Comparison of ENCODE assay signal across 12 cellular contexts in the genomic region with DNA sequence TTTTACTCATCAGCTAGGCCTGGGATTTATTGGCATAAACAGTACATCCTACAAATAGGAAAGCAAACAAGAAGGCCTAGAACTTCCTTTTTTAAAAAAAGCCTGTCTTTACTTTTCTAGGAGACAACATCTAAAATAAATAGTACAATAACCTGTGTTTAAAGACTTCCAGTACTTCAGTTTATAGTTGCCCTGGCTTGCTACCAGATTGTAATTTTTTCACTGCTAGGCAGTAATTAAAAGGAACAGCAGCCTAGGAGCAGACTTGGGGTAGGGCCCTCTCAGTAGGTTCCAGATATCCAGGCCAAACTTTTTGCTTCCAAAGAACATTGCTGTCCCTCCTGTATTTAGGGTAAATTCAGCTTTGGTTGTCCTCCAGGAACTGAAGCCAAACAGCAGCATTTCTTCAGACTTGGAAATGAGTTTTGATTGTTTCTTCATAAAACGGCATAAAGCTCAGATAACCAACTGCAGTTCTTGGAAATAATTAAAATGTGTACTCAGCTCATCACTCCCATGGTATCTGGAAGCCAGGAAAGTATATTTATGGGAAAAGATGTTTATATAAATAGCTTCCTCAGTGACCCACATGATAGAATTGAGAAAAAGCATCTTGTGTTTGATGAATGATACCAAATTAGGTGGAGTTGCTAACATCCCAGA.
A peak's percentile ranks its signal among the peaks of the same experiment; 100 is the strongest.
DNase-seq lines count a peak whose midpoint lies in the region; ATAC-seq, FAIRE-seq and TF ChIP-seq lines count a peak whose summit lies in the region.
"Had no signal": no experiment of that assay in that cellular context is flagged by ENCODE, and none has a peak within 500 bp of the region (broad histone marks: within the 10 kb centered on the region; RNA-seq: fewer than 3 reads in every experiment).

No MANE protein-coding gene starts in this region.

- H3K9me3 Mint-ChIP-seq in progenitor cell of endocrine pancreas (ENCODE audit: low read depth) = no peaks in the 10 kb centered on the region
- H3K9me3 Mint-ChIP-seq: activated naive CD8-positive, alpha-beta T cell treated with anti-CD3 and anti-CD28 coated beads, Interleukin-2, amount 50 U/mL, for 24 hours; CD14-positive monocyte had no signal

- H3K4me3 Mint-ChIP-seq in progenitor cell of endocrine pancreas (ENCODE audit: low read depth) = no peak overlapping the region
- H3K4me3 Mint-ChIP-seq: activated naive CD8-positive, alpha-beta T cell treated with anti-CD3 and anti-CD28 coated beads, Interleukin-2, amount 50 U/mL, for 24 hours; CD14-positive monocyte had no signal

- peak overlapping the region; percentile 91 for H4K91ac ChIP-seq in IMR-90 (ENCODE audit: insufficient read depth, low read depth, low read length)

- peak overlapping the region; percentile 96 for H3K18ac ChIP-seq in IMR-90 (ENCODE audit: low read depth, low read length)

- no peaks in the 10 kb centered on the region for H3K36me3 ChIP-seq in IMR-90 (ENCODE audit: control insufficient read depth, insufficient read depth, low read length)
- H3K36me3 ChIP-seq in esophagus muscularis mucosa = no peaks in the 10 kb centered on the region
- no peaks in the 10 kb centered on the region for H3K36me3 ChIP-seq in muscle layer of duodenum (ENCODE audit: control insufficient read depth in 1 of 2, insufficient read depth in 2 of 2, low read length in 2 of 2)

- no peak for TF ChIP-seq POLR2A in A549 (IDR thresholded peaks at IDR 0.05; ENCODE audit: low read length)
- TF ChIP-seq POLR2A in IMR-90 (IDR thresholded peaks at IDR 0.05; ENCODE audit: low read depth, low read length) = no peak
- TF ChIP-seq POLR2A in esophagus muscularis mucosa (IDR thresholded peaks at IDR 0.05; ENCODE audit: low read depth) = no peak

- peak overlapping the region; percentile 46 for H2AK5ac ChIP-seq in IMR-90 (ENCODE audit: low read depth, low read length)

- H3K27me3 Mint-ChIP-seq in progenitor cell of endocrine pancreas = peaks cover under 1% of the 10 kb centered on the region

- intact Hi-C loops in IMR-90 (cut with micrococcal nuclease) = loop anchor here (5.0 kb wide), 2 partner anchors 39 to 69 kb away; a partner anchor contains a TSS
- intact Hi-C loops in esophagus muscularis mucosa (cut with DNase I) = no loop called here

- TF ChIP-seq EP300 in A549 (IDR thresholded peaks at IDR 0.05) (no peak), esophagus muscularis mucosa (IDR thresholded peaks at IDR 0.05) (no peak)

- H3K4me2 ChIP-seq in A549 (peak overlapping the region; percentile 30; the same call in 2 of the 3 replicates), IMR-90 (ENCODE audit: low read depth, low read length) (peak overlapping the region; percentile 58; the same call in 1 of the 2 replicates)

- BruUV-seq in IMR-90 (replicated peaks; lab: Mats Ljungman, UMichigan) = no TSS peak

- H4K5ac ChIP-seq in IMR-90 (ENCODE audit: low read depth, low read length) = peak overlapping the region; percentile 93

- peak overlapping the region; percentile 98 for H2BK5ac ChIP-seq in IMR-90 (ENCODE audit: low read depth, low read length, poor library complexity, severe bottlenecking)

- peak overlapping the region; percentile 71 for H3K9ac ChIP-seq in IMR-90 (ENCODE audit: low read depth, low read length)

- peaks cover 0 to 5% of the 10 kb centered on the region in 2 experiments; a peak in 1 of 4 replicates for H3K79me1 ChIP-seq in IMR-90 (ENCODE audit: low read depth in 1 of 2, low read length in 2 of 2)

- peak overlapping the region; percentile 98; the same call in 1 of the 2 replicates for H3K23ac ChIP-seq in IMR-90 (ENCODE audit: low read depth, low read length)

- DNase-seq in A549 (ENCODE audit: low read depth in 1 of 2, low spot score in 1 of 2) (no peak), IMR-90 (peak; percentile 61), esophagus muscularis mucosa (ENCODE audit: extremely low spot score) (no peak), retina (no peak), progenitor cell of endocrine pancreas (ENCODE audit: low spot score, unreplicated experiment) (no peak)
- DNase-seq: activated CD4-positive, alpha-beta T cell treated with anti-CD3 and anti-CD28 coated beads, Interleukin-2, amount 50 U/mL, for 1 hour; activated naive CD8-positive, alpha-beta T cell treated with anti-CD3 and anti-CD28 coated beads, Interleukin-2, amount 50 U/mL, for 24 hours; stimulated activated CD4-positive, alpha-beta T cell treated with anti-CD3 and anti-CD28 coated beads, Interleukin-4, amount 100 ng/mL, for 4 hours had no signal

- H3K27ac Mint-ChIP-seq in progenitor cell of endocrine pancreas = no peak overlapping the region
- H3K27ac Mint-ChIP-seq: activated naive CD8-positive, alpha-beta T cell treated with anti-CD3 and anti-CD28 coated beads, Interleukin-2, amount 50 U/mL, for 24 hours; CD14-positive monocyte had no signal

- TF ChIP-seq RAD21 in A549 (conservative IDR thresholded peaks at IDR 0.05 in 1 of 2, IDR thresholded peaks at IDR 0.05 in 1 of 2) (no peak), IMR-90 (IDR thresholded peaks at IDR 0.05; ENCODE audit: low read length) (no peak)

- H2AFZ ChIP-seq in IMR-90 (replicated peaks; ENCODE audit: low read length, poor library complexity) = no peak overlapping the region

- peak overlapping the region; percentile 48 for H2AK9ac ChIP-seq in IMR-90 (replicated peaks; ENCODE audit: low read depth, low read length, poor library complexity)

- ATAC-seq in A549 = no peak
- peak; percentile 70 for ATAC-seq in IMR-90 (ENCODE audit: low read depth)
- ATAC-seq in HG03521 (IDR thresholded peaks at IDR 0.05; ENCODE audit: unreplicated experiment) = no peak
- ATAC-seq in GM19463 (IDR thresholded peaks at IDR 0.05; ENCODE audit: unreplicated experiment) = no peak
- ATAC-seq: activated naive CD8-positive, alpha-beta T cell treated with anti-CD3 and anti-CD28 coated beads, Interleukin-2, amount 50 U/mL, for 24 hours had no signal

- peak overlapping the region; percentile 96 for H3K4ac ChIP-seq in IMR-90 (ENCODE audit: low read depth, low read length)

- no peak for TF ChIP-seq CTCF in A549 (IDR thresholded peaks at IDR 0.05)
- no peak for TF ChIP-seq CTCF in IMR-90 (conservative IDR thresholded peaks at IDR 0.05; ENCODE audit: low read depth, low read length)
- TF ChIP-seq CTCF in esophagus muscularis mucosa (IDR thresholded peaks at IDR 0.05) = no peak
- TF ChIP-seq CTCF in progenitor cell of endocrine pancreas (IDR thresholded peaks at IDR 0.05; ENCODE audit: unreplicated experiment) = no peak

- H3K4me3 ChIP-seq in A549 (no peak overlapping the region), IMR-90 (ENCODE audit: insufficient read depth, low read depth, low read length) (no peak overlapping the region), esophagus muscularis mucosa (no peak overlapping the region), muscle layer of duodenum (ENCODE audit: low read depth in 1 of 2, low read length in 2 of 2) (no peak overlapping the region)

- H3K9me3 ChIP-seq in A549 = no peaks in the 10 kb centered on the region
- H3K9me3 ChIP-seq in IMR-90 (ENCODE audit: control insufficient read depth, insufficient read depth, low read length) = no peaks in the 10 kb centered on the region
- no peaks in the 10 kb centered on the region for H3K9me3 ChIP-seq in esophagus muscularis mucosa
- no peaks in the 10 kb centered on the region for H3K9me3 ChIP-seq in muscle layer of duodenum (ENCODE audit: control insufficient read depth in 1 of 2, low read length in 2 of 2)

- peak overlapping the region; percentile 99 for H2BK120ac ChIP-seq in IMR-90 (ENCODE audit: low read depth, low read length)

- FAIRE-seq in A549 (lab: Jason Lieb, UNC) = no peak

- peak overlapping the region; percentile 93 for H3K56ac ChIP-seq in IMR-90 (ENCODE audit: extremely low read depth, insufficient read depth, low read length)

- peak overlapping the region; percentile 97 for H3K14ac ChIP-seq in IMR-90 (replicated peaks; ENCODE audit: low read depth, low read length)

- CTCF ChIA-PET in A549 (lab: Yijun Ruan, JAX) = interaction anchor here (0.7 to 2.6 kb wide), 5 partner anchors 11 to 71 kb away, joined by 3 to 11 read pairs (median 7); a partner anchor contains a TSS
- CTCF ChIA-PET in IMR-90 (lab: Yijun Ruan, JAX) = interaction anchor here (1.0 kb wide), 1 partner anchor 21 kb away, joined by 3 read pairs; no protein-coding TSS in a partner anchor

- in situ Hi-C loops in IMR-90 (cut with MboI; ENCODE audit: low sequenced_read_pairs) = no loop called here

- 58% methylated on average over 1 of the region's 1 CpG for WGBS in A549 (ENCODE audit: missing lambda C conversion rate)
- WGBS in IMR-90 (ENCODE audit: extremely low coverage in 2 of 2, insufficient read length in 1 of 2), 2 experiments = no CpG with 5 or more reads among the region's 1 CpG
- WGBS in esophagus muscularis mucosa = 52% methylated on average over 1 of the region's 1 CpG

- H3K9me1 ChIP-seq in IMR-90 (ENCODE audit: insufficient read depth, low read length) = peaks cover 17% of the 10 kb centered on the region

- peak overlapping the region; percentile 99 for H2BK20ac ChIP-seq in IMR-90 (ENCODE audit: low read depth, low read length)

- peak overlapping the region; percentile 78 for H2BK15ac ChIP-seq in IMR-90 (ENCODE audit: low read depth, low read length)

- H3K27me3 ChIP-seq in IMR-90 (ENCODE audit: control insufficient read depth, insufficient read depth, low read length) (no peaks in the 10 kb centered on the region), esophagus muscularis mucosa (no peaks in the 10 kb centered on the region), muscle layer of duodenum (ENCODE audit: low read depth, low read length) (no peaks in the 10 kb centered on the region)

- peak overlapping the region; percentile 53 to 90 for H4K8ac ChIP-seq in IMR-90 (ENCODE audit: low read depth in 2 of 2, low read length in 2 of 2)

- peaks cover 15% of the 10 kb centered on the region for H3K4me1 Mint-ChIP-seq in progenitor cell of endocrine pancreas (ENCODE audit: low read depth)
- H3K4me1 Mint-ChIP-seq: activated naive CD8-positive, alpha-beta T cell treated with anti-CD3 and anti-CD28 coated beads, Interleukin-2, amount 50 U/mL, for 24 hours; CD14-positive monocyte had no signal

- no peaks in the 10 kb centered on the region for H3K36me3 Mint-ChIP-seq in progenitor cell of endocrine pancreas (ENCODE audit: insufficient read depth)
- H3K36me3 Mint-ChIP-seq: CD14-positive monocyte had no signal

- H3K4me1 ChIP-seq in A549 (peaks cover 23% of the 10 kb centered on the region), IMR-90 (ENCODE audit: control insufficient read depth, insufficient read depth, low read length) (peaks cover 24% of the 10 kb centered on the region), esophagus muscularis mucosa (peaks cover 18 to 55% (median 53%) of the 10 kb centered on the region in 4 donors), muscle layer of duodenum (ENCODE audit: control insufficient read depth in 1 of 2, insufficient read depth in 2 of 2, low read length in 2 of 2) (no peaks in the 10 kb centered on the region)

- H3K27ac ChIP-seq in A549 (peak overlapping the region; percentile 46 to 76), IMR-90 (ENCODE audit: insufficient read depth, low read length) (peak overlapping the region; percentile 97), esophagus muscularis mucosa (replicated peaks in 1 of 4) (peak overlapping the region; percentile 73 to 83 (median 79)), muscle layer of duodenum (ENCODE audit: low read length) (peak overlapping the region; percentile 73)

- no peaks in the 10 kb centered on the region for H4K20me1 ChIP-seq in IMR-90 (ENCODE audit: insufficient read depth, low read length)

- dilution Hi-C loops in IMR-90 (cut with HindIII; ENCODE audit: low sequenced_read_pairs, unreplicated experiment) = no loop called here

- POLR2A ChIA-PET in A549 (lab: Yijun Ruan, JAX) (interaction anchor here (1.6 to 3.0 kb wide), 2 partner anchors 18 to 71 kb away, joined by 4 to 15 read pairs; a partner anchor contains a TSS), IMR-90 (lab: Charles Lee; ENCODE audit: unreplicated experiment) (interaction anchor here (0.9 to 1.2 kb wide), 2 partner anchors 17 to 19 kb away, joined by 3 to 4 read pairs; no protein-coding TSS in a partner anchor)
